In genomic region chr19:46788101-46788967, GRCh38 we compare ENCODE assay signal across 1 cellular context.
A peak's percentile ranks its signal among the peaks of the same experiment; 100 is the strongest.
TF ChIP-seq lines count a peak whose summit lies in the region.

Gene SLC1A5 (minus strand): TSS chr19:46788594. CDS start chr19:46787965, 629 bp downstream.

TF ChIP-seq in GM12878, 131 proteins besides CTCF, POLR2A, EP300 and RAD21 (continued from another document and continues in another):
- no peak for TF ChIP-seq E4F1 (IDR thresholded peaks at IDR 0.05; ENCODE audit: borderline replicate concordance, partially characterized antibody)
- TF ChIP-seq MXI1 (IDR thresholded peaks at IDR 0.05; ENCODE audit: low read depth, low read length), result peak; percentile 99
- no peak for TF ChIP-seq FOXM1 (IDR thresholded peaks at IDR 0.05; ENCODE audit: low read depth, low read length)
- no peak; the same call in 1 of the 2 replicates for TF ChIP-seq HCFC1 (IDR thresholded peaks at IDR 0.05; ENCODE audit: low read length)
- TF ChIP-seq EED (IDR thresholded peaks at IDR 0.05; ENCODE audit: low read depth), result peak; percentile 54
- TF ChIP-seq REST (IDR thresholded peaks at IDR 0.05; ENCODE audit: low read depth, low read length), result peak; percentile 66
- no peak for TF ChIP-seq PKNOX1 (IDR thresholded peaks at IDR 0.05)
- TF ChIP-seq ZBTB40 (IDR thresholded peaks at IDR 0.05; ENCODE audit: borderline replicate concordance), result no peak
- peak in 1 of 2 experiments; percentile 61; a peak in 1 of 4 replicates for TF ChIP-seq ETV6 (conservative IDR thresholded peaks at IDR 0.05 in 1 of 2, IDR thresholded peaks at IDR 0.05 in 1 of 2; ENCODE audit: borderline replicate concordance in 1 of 2, low read depth in 1 of 2)
- TF ChIP-seq NBN (IDR thresholded peaks at IDR 0.05), result 0 out of 2 replicates have a peak, but pooled peaks have one; percentile 33
- TF ChIP-seq TARDBP (IDR thresholded peaks at IDR 0.05; ENCODE audit: borderline replicate concordance), result peak; percentile 61; the same call in 1 of the 2 replicates
- no peak for TF ChIP-seq BCL3 (IDR thresholded peaks at IDR 0.05; ENCODE audit: borderline replicate concordance, insufficient read depth, low read depth, low read length, poor library complexity, severe bottlenecking)
- no peak for TF ChIP-seq NFIC (IDR thresholded peaks at IDR 0.05; ENCODE audit: low read depth, low read length)
- no peak for TF ChIP-seq STAT1 (conservative IDR thresholded peaks at IDR 0.05)
- no peak for TF ChIP-seq ZNF274 (IDR thresholded peaks at IDR 0.05; ENCODE audit: insufficient read depth, insufficient read length)
- TF ChIP-seq LARP7 (IDR thresholded peaks at IDR 0.05), result no peak
- no peak for TF ChIP-seq RBBP5 (conservative IDR thresholded peaks at IDR 0.05)
- no peak for TF ChIP-seq MTA3 (IDR thresholded peaks at IDR 0.05; ENCODE audit: borderline replicate concordance, low read length)
- TF ChIP-seq ZNF24 (IDR thresholded peaks at IDR 0.05), result no peak
- no peak for TF ChIP-seq RELA (IDR thresholded peaks at IDR 0.05; ENCODE audit: borderline replicate concordance, partially characterized antibody)
- no peak for TF ChIP-seq CUX1 (IDR thresholded peaks at IDR 0.05; ENCODE audit: insufficient replicate concordance, low read depth, low read length)
- TF ChIP-seq ZNF207 (IDR thresholded peaks at IDR 0.05; ENCODE audit: borderline replicate concordance), result no peak; the same call in 1 of the 2 replicates
- TF ChIP-seq SP1 (IDR thresholded peaks at IDR 0.05; ENCODE audit: low read depth, low read length), result peak; percentile 79
- TF ChIP-seq RELB (IDR thresholded peaks at IDR 0.05; ENCODE audit: low read depth), result peak; percentile 49; the same call in 1 of the 2 replicates
- peak; percentile 90 for TF ChIP-seq HDAC6 (IDR thresholded peaks at IDR 0.05; ENCODE audit: unreplicated experiment)
- TF ChIP-seq TBL1XR1 (IDR thresholded peaks at IDR 0.05; ENCODE audit: low read depth, low read length), result no peak
- TF ChIP-seq GABPA (IDR thresholded peaks at IDR 0.05; ENCODE audit: low read depth), result no peak
- no peak for TF ChIP-seq SKIL (IDR thresholded peaks at IDR 0.05; ENCODE audit: low read depth, poor library complexity, severe bottlenecking)
